ENCODE assay signal across 1 cellular context in the genomic region with DNA sequence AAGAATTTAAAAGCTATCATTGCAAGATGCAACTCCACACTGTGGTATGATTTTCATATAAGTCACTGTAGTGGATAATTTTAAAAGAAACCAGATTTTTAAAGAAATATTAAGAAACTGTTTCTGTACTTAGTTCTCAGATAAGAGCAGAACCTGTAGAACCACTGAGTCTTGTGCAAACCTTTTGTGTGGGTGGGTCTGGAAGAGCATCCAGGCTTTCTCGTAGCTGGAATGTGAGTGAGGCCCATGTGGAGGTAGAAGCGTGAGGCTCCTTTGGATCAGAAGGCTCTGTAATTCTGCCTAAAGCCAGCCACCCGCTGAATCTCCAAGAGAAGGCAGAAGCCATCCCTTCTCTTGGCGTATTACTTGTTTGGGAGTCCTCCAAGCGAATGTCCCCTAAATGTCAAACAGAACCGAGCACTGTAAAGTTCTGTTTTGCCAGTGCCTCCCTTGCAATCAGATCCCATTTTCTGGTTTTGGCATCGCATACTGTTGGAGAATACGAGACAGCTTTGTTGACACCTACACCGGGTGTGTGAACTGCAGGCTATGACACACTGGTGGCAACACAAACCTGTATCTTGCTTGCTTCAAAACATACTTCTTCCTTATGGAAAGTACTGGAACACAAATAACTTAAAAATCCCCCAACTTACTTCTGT.
TF ChIP-seq lines count a peak whose summit lies in the region.

No MANE protein-coding gene starts in this region.

TF ChIP-seq in endothelial cell of umbilical vein, 7 proteins besides CTCF, POLR2A, EP300 and RAD21:
- TF ChIP-seq FOS (IDR thresholded peaks at IDR 0.05; ENCODE audit: borderline replicate concordance, insufficient read depth, low read length) (no peak), GATA2 (IDR thresholded peaks at IDR 0.05; ENCODE audit: insufficient read depth, insufficient read length, low read depth, low read length) (no peak), EZH2 (IDR thresholded peaks at IDR 0.05; ENCODE audit: borderline replicate concordance, low read depth, low read length, severe bottlenecking) (no peak), POLR2AphosphoS5 (IDR thresholded peaks at IDR 0.05; ENCODE audit: insufficient read depth, low read depth, low read length) (no peak), MYC (IDR thresholded peaks at IDR 0.05; ENCODE audit: low read depth, low read length) (no peak), JUN (IDR thresholded peaks at IDR 0.05; ENCODE audit: borderline replicate concordance, insufficient read depth, insufficient read length, low read depth) (no peak)
- TF ChIP-seq, protein P1, sequence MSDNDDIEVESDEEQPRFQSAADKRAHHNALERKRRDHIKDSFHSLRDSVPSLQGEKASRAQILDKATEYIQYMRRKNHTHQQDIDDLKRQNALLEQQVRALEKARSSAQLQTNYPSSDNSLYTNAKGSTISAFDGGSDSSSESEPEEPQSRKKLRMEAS (IDR thresholded peaks at IDR 0.05; ENCODE audit: insufficient read depth, insufficient read length): no peak
